Comparison of ENCODE assay signal across 1 cellular context in the genomic region with DNA sequence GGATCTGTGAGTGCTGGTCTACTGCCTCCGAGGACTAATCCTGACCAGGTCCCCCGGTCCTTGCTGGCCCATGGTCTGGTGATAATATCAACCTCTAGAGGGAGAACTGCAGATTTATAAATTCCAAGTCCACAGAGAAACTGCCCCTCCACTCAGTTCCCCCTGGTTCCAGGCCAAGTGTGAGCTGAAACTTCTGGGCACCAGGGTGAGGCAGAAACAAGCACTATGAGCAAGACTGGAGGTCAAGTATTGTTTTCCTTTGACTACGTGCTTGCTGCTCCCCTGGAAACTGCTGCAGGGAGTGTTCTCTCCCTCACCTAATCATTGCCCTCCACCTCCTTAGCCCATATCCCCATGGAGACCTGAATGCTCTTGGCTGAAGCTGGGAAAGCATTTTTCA.
TF ChIP-seq lines count a peak whose summit lies in the region.

No MANE protein-coding gene starts in this region.

TF ChIP-seq in HepG2, 621 proteins besides CTCF, POLR2A, EP300 and RAD21 (continued from another document):
- TF ChIP-seq, protein P1, sequence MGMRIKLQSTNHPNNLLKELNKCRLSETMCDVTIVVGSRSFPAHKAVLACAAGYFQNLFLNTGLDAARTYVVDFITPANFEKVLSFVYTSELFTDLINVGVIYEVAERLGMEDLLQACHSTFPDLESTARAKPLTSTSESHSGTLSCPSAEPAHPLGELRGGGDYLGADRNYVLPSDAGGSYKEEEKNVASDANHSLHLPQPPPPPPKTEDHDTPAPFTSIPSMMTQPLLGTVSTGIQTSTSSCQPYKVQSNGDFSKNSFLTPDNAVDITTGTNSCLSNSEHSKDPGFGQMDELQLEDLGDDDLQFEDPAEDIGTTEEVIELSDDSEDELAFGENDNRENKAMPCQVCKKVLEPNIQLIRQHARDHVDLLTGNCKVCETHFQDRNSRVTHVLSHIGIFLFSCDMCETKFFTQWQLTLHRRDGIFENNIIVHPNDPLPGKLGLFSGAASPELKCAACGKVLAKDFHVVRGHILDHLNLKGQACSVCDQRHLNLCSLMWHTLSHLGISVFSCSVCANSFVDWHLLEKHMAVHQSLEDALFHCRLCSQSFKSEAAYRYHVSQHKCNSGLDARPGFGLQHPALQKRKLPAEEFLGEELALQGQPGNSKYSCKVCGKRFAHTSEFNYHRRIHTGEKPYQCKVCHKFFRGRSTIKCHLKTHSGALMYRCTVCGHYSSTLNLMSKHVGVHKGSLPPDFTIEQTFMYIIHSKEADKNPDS (CRISPR knock-in tag; IDR thresholded peaks at IDR 0.05) = no peak
- TF ChIP-seq, protein P2, sequence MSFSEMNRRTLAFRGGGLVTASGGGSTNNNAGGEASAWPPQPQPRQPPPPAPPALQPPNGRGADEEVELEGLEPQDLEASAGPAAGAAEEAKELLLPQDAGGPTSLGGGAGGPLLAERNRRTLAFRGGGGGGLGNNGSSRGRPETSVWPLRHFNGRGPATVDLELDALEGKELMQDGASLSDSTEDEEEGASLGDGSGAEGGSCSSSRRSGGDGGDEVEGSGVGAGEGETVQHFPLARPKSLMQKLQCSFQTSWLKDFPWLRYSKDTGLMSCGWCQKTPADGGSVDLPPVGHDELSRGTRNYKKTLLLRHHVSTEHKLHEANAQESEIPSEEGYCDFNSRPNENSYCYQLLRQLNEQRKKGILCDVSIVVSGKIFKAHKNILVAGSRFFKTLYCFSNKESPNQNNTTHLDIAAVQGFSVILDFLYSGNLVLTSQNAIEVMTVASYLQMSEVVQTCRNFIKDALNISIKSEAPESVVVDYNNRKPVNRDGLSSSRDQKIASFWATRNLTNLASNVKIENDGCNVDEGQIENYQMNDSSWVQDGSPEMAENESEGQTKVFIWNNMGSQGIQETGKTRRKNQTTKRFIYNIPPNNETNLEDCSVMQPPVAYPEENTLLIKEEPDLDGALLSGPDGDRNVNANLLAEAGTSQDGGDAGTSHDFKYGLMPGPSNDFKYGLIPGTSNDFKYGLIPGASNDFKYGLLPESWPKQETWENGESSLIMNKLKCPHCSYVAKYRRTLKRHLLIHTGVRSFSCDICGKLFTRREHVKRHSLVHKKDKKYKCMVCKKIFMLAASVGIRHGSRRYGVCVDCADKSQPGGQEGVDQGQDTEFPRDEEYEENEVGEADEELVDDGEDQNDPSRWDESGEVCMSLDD (CRISPR knock-in tag; IDR thresholded peaks at IDR 0.05; ENCODE audit: borderline replicate concordance) = no peak
- TF ChIP-seq MBNL3 (CRISPR knock-in tag; conservative IDR thresholded peaks at IDR 0.05) = no peak
- TF ChIP-seq, protein P3, sequence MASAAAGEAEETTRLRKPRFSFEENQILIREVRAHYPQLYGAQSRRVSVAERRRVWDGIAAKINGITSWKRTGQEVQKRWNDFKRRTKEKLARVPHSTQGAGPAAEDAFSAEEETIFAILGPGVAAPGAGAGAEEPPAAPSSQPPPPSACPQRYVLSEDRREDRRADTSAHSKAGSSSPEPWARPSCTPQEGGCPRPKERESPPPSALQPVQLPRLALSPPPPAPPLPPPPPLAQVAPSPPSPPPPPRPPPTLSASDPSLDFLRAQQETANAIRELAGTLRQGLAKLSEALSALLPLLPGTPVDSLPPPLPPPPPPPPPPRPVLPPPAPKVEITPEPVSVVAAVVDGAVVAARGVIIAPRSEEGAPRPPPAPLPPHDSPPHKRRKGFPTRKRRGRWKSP (CRISPR knock-in tag; IDR thresholded peaks at IDR 0.05) = no peak
